Comparison of ENCODE assay signal across 13 cellular contexts in genomic region chr19:40231544-40232424, GRCh38. TPM values are rescaled to one million over a fixed set of nuclear protein-coding genes. Genes with fewer than 3 reads are reported as not detected.
DNase-seq lines count a peak whose midpoint lies in the region; ATAC-seq and TF ChIP-seq lines count a peak whose summit lies in the region.
"Had no signal": no experiment of that assay in that cellular context is flagged by ENCODE, and none has a peak within 500 bp of the region (broad histone marks: within the 10 kb centered on the region; RNA-seq: fewer than 3 reads in every experiment).

No MANE protein-coding gene starts in this region.

- peak overlapping the region; percentile 73; the same call in 1 of the 2 replicates for H3K27ac ChIP-seq in HUES6 (ENCODE audit: low read depth, low read length)
- peak overlapping the region in 2 of 3 donors; percentile 55 to 57 for H3K27ac ChIP-seq in right lobe of liver

- DNase-seq in A172 (ENCODE audit: low spot score) (peak; percentile 46), epithelial cell of proximal tubule (ENCODE audit: low read depth) (no peak), right lobe of liver (peak; percentile 86 to 89 (median 88)), DMS 273 (lab: John Stamatoyannopoulos, UW; ENCODE audit: unreplicated experiment) (no peak)
- DNase-seq in stimulated activated naive CD4-positive, alpha-beta T cell (lab: John Stamatoyannopoulos, UW) = no peak
- DNase-seq in stimulated activated CD4-positive, alpha-beta T cell treated with anti-CD3 and anti-CD28 coated beads, Interleukin-1b, Interleukin-23, amount 100 ng/mL, for 48 hours = no peak
- DNase-seq in activated naive CD4-positive, alpha-beta T cell treated with Interleukin-2 at 50 U/mL for 16 hours = no peak
- DNase-seq: ACHN; activated CD4-positive, alpha-beta T cell treated with anti-CD3 and anti-CD28 coated beads for 48 hours; effector memory CD8-positive, alpha-beta T cell; NCI-H2029 treated with DMSO at 0.1 percent for 48 hours had no signal

- H3K9me3 ChIP-seq in HUES6 (ENCODE audit: control insufficient read depth, insufficient read depth, low read depth, low read length) = no peaks in the 10 kb centered on the region
- no peaks in the 10 kb centered on the region for H3K9me3 ChIP-seq in right lobe of liver

- ATAC-seq in right lobe of liver = peak; percentile 81 to 85 (median 84)
- ATAC-seq: effector memory CD8-positive, alpha-beta T cell had no signal

- peaks cover 37% of the 10 kb centered on the region for H3K4me1 ChIP-seq in HUES6 (ENCODE audit: control insufficient read depth, insufficient read depth, low read length)
- peaks cover 0 to 20% (median 7%) of the 10 kb centered on the region in 4 donors for H3K4me1 ChIP-seq in right lobe of liver

- H3K9ac ChIP-seq in HUES6 (ENCODE audit: low read length) = peak overlapping the region; percentile 53

- intact Hi-C loops in right lobe of liver (cut with DNase I) = no loop called here

- peak; percentile 44 for TF ChIP-seq POLR2A in right lobe of liver (IDR thresholded peaks at IDR 0.05)

- peaks cover 5% of the 10 kb centered on the region; the same call in 1 of the 2 replicates for H3K27me3 ChIP-seq in HUES6 (ENCODE audit: control insufficient read depth, insufficient read depth, low read length)
- no peaks in the 10 kb centered on the region for H3K27me3 ChIP-seq in right lobe of liver

- H3K36me3 ChIP-seq in HUES6 (ENCODE audit: control insufficient read depth, insufficient read depth, low read length) (peaks cover 23% of the 10 kb centered on the region), right lobe of liver (peaks cover 0 to 25% (median 12%) of the 10 kb centered on the region in 4 donors)

- no peak for TF ChIP-seq CTCF in epithelial cell of proximal tubule (conservative IDR thresholded peaks at IDR 0.05; ENCODE audit: low read depth, low read length)
- TF ChIP-seq CTCF in right lobe of liver (IDR thresholded peaks at IDR 0.05) = no peak

- H3K4me3 ChIP-seq in HUES6 (ENCODE audit: low read depth, low read length) = peak overlapping the region; percentile 30; the same call in 1 of the 2 replicates
- H3K4me3 ChIP-seq in epithelial cell of proximal tubule (ENCODE audit: low read depth, low read length) = peak overlapping the region; percentile 14
- no peak overlapping the region for H3K4me3 ChIP-seq in right lobe of liver

- 17% methylated on average over 8 of the region's 16 CpGs for WGBS in right lobe of liver (ENCODE audit: insufficient coverage, low coverage, low lambda C conversion rate, missing lambda C conversion rate)

RNA-seq across cellular contexts. Expression of gene CCNP, which starts 5.3 kb away (rescaled TPM):
- total RNA-seq in A172 (2014; rRNA removed; shearing (Covaris generic)) = not detected in 2 replicates
- total RNA-seq in epithelial cell of proximal tubule (0.14 and 0.23 TPM in 2 replicates), right lobe of liver (1 to 10 TPM; 1.5 to 8.7 (median 3.9) TPM)

RNA-seq across cellular contexts. Expression of gene TTC9B, which starts 13.6 kb away (rescaled TPM):
- 0.29 TPM in 1 of 2 replicates, not detected in the other for total RNA-seq in A172 (2014; rRNA removed; shearing (Covaris generic))
- total RNA-seq in epithelial cell of proximal tubule (not detected in 2 replicates), right lobe of liver (not detected)
- total RNA-seq: posterior vena cava had no signal

RNA-seq across cellular contexts. Expression of gene MAP3K10, which starts 40.6 kb away (rescaled TPM):
- 6.2 and 12.1 TPM in 2 replicates for total RNA-seq in A172 (2014; rRNA removed; shearing (Covaris generic))
- total RNA-seq in epithelial cell of proximal tubule = 9.9 and 10.4 TPM in 2 replicates
- 1 to 10 TPM; 4.2 to 7.0 (median 6.5) TPM for total RNA-seq in right lobe of liver

RNA-seq across cellular contexts. Expression of gene AKT2, which starts 53.4 kb away (rescaled TPM):
- total RNA-seq in A172 (2014; rRNA removed; shearing (Covaris generic)) = 76.5 and 78.4 TPM in 2 replicates
- total RNA-seq in epithelial cell of proximal tubule = 46.4 and 77.0 TPM in 2 replicates
- total RNA-seq in right lobe of liver = 100 to 1,000 TPM in 3 of 6 experiments, 10 to 100 TPM in 3; 83.2 to 132 (median 107) TPM

Comparison
In these comparisons a context has a peak if more than half of its experiments do, and no peak if none do; other contexts are left out.
1. DNase-seq: peak in A172 (single experiment) and right lobe of liver (3 of 3); none in epithelial cell of proximal tubule (single experiment), stimulated activated naive CD4-positive, alpha-beta T cell (0 of 6), stimulated activated CD4-positive, alpha-beta T cell treated with anti-CD3 and anti-CD28 coated beads, Interleukin-1b, Interleukin-23, amount 100 ng/mL, for 48 hours (single experiment), DMS 273 (single experiment) and activated naive CD4-positive, alpha-beta T cell treated with Interleukin-2 at 50 U/mL for 16 hours (single experiment).
2. H3K4me3 ChIP-seq: peak in HUES6 (single experiment) and epithelial cell of proximal tubule (single experiment); none in right lobe of liver (0 of 3).